In the genomic region with DNA sequence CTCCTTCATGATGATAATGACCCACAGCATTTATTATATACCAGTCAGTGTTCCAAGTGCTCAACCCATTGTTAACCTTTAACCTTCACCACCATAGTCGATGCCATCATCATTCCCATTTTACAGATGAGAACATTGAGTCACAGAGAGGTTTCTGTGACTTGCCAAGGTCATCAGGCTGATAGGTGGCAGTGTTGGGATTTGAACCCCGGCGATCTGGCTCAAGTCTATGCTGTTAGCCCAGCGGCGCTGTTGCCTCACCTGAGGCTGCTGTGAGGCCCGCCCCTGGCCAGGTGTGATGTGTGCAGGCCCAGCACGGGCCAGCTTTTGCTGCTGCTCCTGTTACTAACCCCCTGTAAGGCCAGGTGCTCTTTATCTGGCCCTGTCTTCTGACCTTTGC, we compare ENCODE assay signal across 24 cellular contexts.
"Had no signal": no experiment of that assay in that cellular context is flagged by ENCODE, and none has a peak within 500 bp of the region (broad histone marks: within the 10 kb centered on the region; RNA-seq: fewer than 3 reads in every experiment).

No MANE protein-coding gene starts in this region.

- FAIRE-seq: pancreas, TTC549, urothelium cell line had no signal

- H3K4me1 Mint-ChIP-seq: activated CD4-positive, alpha-beta T cell treated with anti-CD3 and anti-CD28 coated beads, Interleukin-2, amount 10 ng/mL, durations not matched to agents 24 days and 14 days; memory B cell had no signal

- H3K36me3 ChIP-seq: brain microvascular endothelial cell, colonic mucosa, left ventricle myocardium inferior, pancreas, thoracic aorta had no signal

- ATAC-seq: activated CD8-positive, alpha-beta T cell treated with anti-CD3 and anti-CD28 coated beads for 36 hours; esophagus mucosa; gastroesophageal sphincter; heart right ventricle; mucosa of descending colon; pancreas; stimulated activated memory B cell treated with anti-CD40 and anti-IgM and Interleukin-4, amounts not matched to agents 10 μg/mL and 1 μg/mL and 100 μg/mL, for 72 hours had no signal

- H3K4me3 Mint-ChIP-seq: activated CD4-positive, alpha-beta T cell treated with anti-CD3 and anti-CD28 coated beads, Interleukin-2, amount 10 ng/mL, durations not matched to agents 24 days and 14 days; activated CD8-positive, alpha-beta T cell treated with anti-CD3 and anti-CD28 coated beads for 36 hours; memory B cell; naive B cell; stimulated activated memory B cell treated with anti-CD40 and anti-IgM and Interleukin-4, amounts not matched to agents 10 μg/mL and 1 μg/mL and 100 μg/mL, for 72 hours; T-helper 2 cell treated with Interferon-gamma antibody and Interleukin-4, amounts not matched to agents 5 μg/mL and 100 μg/mL, for 36 hours had no signal

- DNase-seq: activated CD4-positive, alpha-beta T cell treated with anti-CD3 and anti-CD28 coated beads, Interleukin-2, amount 10 ng/mL, durations not matched to agents 24 days and 14 days; activated CD4-positive, CD25-positive, alpha-beta regulatory T cell; activated CD8-positive, alpha-beta T cell treated with anti-CD3 and anti-CD28 coated beads for 36 hours; activated effector memory CD4-positive, alpha-beta T cell treated with anti-CD3 and anti-CD28 coated beads, Interleukin-2, amount 50 U/mL, for 16 hours; activated naive CD4-positive, alpha-beta T cell treated with anti-CD3 and anti-CD28 coated beads, Interleukin-2, amount 50 U/mL, for 16 hours; aorta; brain microvascular endothelial cell; central memory CD4-positive, alpha-beta T cell; colonic mucosa; heart right ventricle; left ventricle myocardium inferior; mucosa of descending colon; naive B cell; spleen; stimulated activated CD4-positive, alpha-beta T cell treated with anti-CD3 and anti-CD28 coated beads, Interleukin-4, amount 100 ng/mL, for 4 hours had no signal

- H3K27me3 ChIP-seq: brain microvascular endothelial cell, colonic mucosa, gastroesophageal sphincter, heart right ventricle, pancreas had no signal

- H3K9me3 ChIP-seq: colonic mucosa, gastroesophageal sphincter, heart right ventricle, left ventricle myocardium inferior, mucosa of descending colon, pancreas, spleen, thoracic aorta had no signal

- H3K27me3 Mint-ChIP-seq: activated CD4-positive, alpha-beta T cell treated with anti-CD3 and anti-CD28 coated beads, Interleukin-2, amount 10 ng/mL, durations not matched to agents 24 days and 14 days; activated CD8-positive, alpha-beta T cell treated with anti-CD3 and anti-CD28 coated beads for 36 hours; memory B cell had no signal

- H3K27ac ChIP-seq: brain microvascular endothelial cell, colonic mucosa, gastroesophageal sphincter, heart right ventricle, left ventricle myocardium inferior, pancreas, spleen, thoracic aorta had no signal

- H3K4me3 ChIP-seq: colonic mucosa, gastroesophageal sphincter, heart right ventricle, left ventricle myocardium inferior, mucosa of descending colon, pancreas, spleen, thoracic aorta had no signal

- H3K4me1 ChIP-seq: colonic mucosa, gastroesophageal sphincter, spleen had no signal

- H3K27ac Mint-ChIP-seq: activated CD4-positive, alpha-beta T cell treated with anti-CD3 and anti-CD28 coated beads, Interleukin-2, amount 10 ng/mL, durations not matched to agents 24 days and 14 days; activated CD8-positive, alpha-beta T cell treated with anti-CD3 and anti-CD28 coated beads for 36 hours; memory B cell; stimulated activated memory B cell treated with anti-CD40 and anti-IgM and Interleukin-4, amounts not matched to agents 10 μg/mL and 1 μg/mL and 100 μg/mL, for 72 hours; T-helper 2 cell treated with Interferon-gamma antibody and Interleukin-4, amounts not matched to agents 5 μg/mL and 100 μg/mL, for 36 hours had no signal

- H3K9me3 Mint-ChIP-seq: activated CD4-positive, alpha-beta T cell treated with anti-CD3 and anti-CD28 coated beads, Interleukin-2, amount 10 ng/mL, durations not matched to agents 24 days and 14 days; activated CD8-positive, alpha-beta T cell treated with anti-CD3 and anti-CD28 coated beads for 36 hours; memory B cell; naive B cell; stimulated activated memory B cell treated with anti-CD40 and anti-IgM and Interleukin-4, amounts not matched to agents 10 μg/mL and 1 μg/mL and 100 μg/mL, for 72 hours; T-helper 2 cell treated with Interferon-gamma antibody and Interleukin-4, amounts not matched to agents 5 μg/mL and 100 μg/mL, for 36 hours had no signal
